Comparison of ENCODE assay signal across 21 cellular contexts in genomic region chr17:28544402-28545140, GRCh38. TPM values are rescaled to one million over a fixed set of nuclear protein-coding genes. Genes with fewer than 3 reads are reported as not detected.
DNase-seq lines count a peak whose midpoint lies in the region; ATAC-seq and TF ChIP-seq lines count a peak whose summit lies in the region.
"Had no signal": no experiment of that assay in that cellular context is flagged by ENCODE, and none has a peak within 500 bp of the region (broad histone marks: within the 10 kb centered on the region; RNA-seq: fewer than 3 reads in every experiment).

No MANE protein-coding gene starts in this region.

- H3K36me3 ChIP-seq in OCI-LY3 (replicated peaks; ENCODE audit: low read depth, low read length) (peaks cover 34% of the 10 kb centered on the region), esophagus squamous epithelium (peaks cover 0 to 17% (median 0%) of the 10 kb centered on the region in 3 donors)

- TF ChIP-seq CTCF in OCI-LY3 (IDR thresholded peaks at IDR 0.05; ENCODE audit: low read depth, low read length) (no peak), endothelial cell (IDR thresholded peaks at IDR 0.05; ENCODE audit: unreplicated experiment) (no peak), progenitor cell of endocrine pancreas (IDR thresholded peaks at IDR 0.05; ENCODE audit: unreplicated experiment) (no peak), esophagus squamous epithelium (IDR thresholded peaks at IDR 0.05) (no peak)

- H3K9ac ChIP-seq in OCI-LY3 (ENCODE audit: low read length) = no peak overlapping the region

- peaks cover 27% of the 10 kb centered on the region for H3K79me2 ChIP-seq in OCI-LY3 (ENCODE audit: low read length)

- H3K4me3 ChIP-seq in OCI-LY3 (ENCODE audit: low read length) (no peak overlapping the region), esophagus squamous epithelium (no peak overlapping the region)
- H3K4me3 ChIP-seq: GM12878 had no signal

- H3K9me3 ChIP-seq in OCI-LY3 (ENCODE audit: insufficient read depth, low read length) = no peaks in the 10 kb centered on the region
- H3K9me3 ChIP-seq in esophagus squamous epithelium = no peaks in the 10 kb centered on the region

- no peak overlapping the region for H3K4me2 ChIP-seq in OCI-LY3 (ENCODE audit: low read length)

- 72 to 81% methylated on average over 3 to 4 of the region's 4 CpGs for WGBS in esophagus squamous epithelium, 2 donors

- H3K9me3 Mint-ChIP-seq in endothelial cell (ENCODE audit: unreplicated experiment) (no peaks in the 10 kb centered on the region), progenitor cell of endocrine pancreas (ENCODE audit: low read depth) (no peaks in the 10 kb centered on the region)
- H3K9me3 Mint-ChIP-seq: HFFc6 had no signal

- no peak overlapping the region for H2AFZ ChIP-seq in OCI-LY3 (ENCODE audit: low read depth, low read length)

- no peaks in the 10 kb centered on the region for H4K20me1 ChIP-seq in OCI-LY3 (ENCODE audit: insufficient read depth, low read length)

- H3K27me3 ChIP-seq in OCI-LY3 (ENCODE audit: low read depth, low read length) (no peaks in the 10 kb centered on the region), esophagus squamous epithelium (no peaks in the 10 kb centered on the region)

- H3K27ac Mint-ChIP-seq in endothelial cell (ENCODE audit: unreplicated experiment) = no peak overlapping the region
- peak overlapping the region; percentile 54 for H3K27ac Mint-ChIP-seq in progenitor cell of endocrine pancreas
- H3K27ac Mint-ChIP-seq: HFFc6 had no signal

- H3K4me1 ChIP-seq in OCI-LY3 (ENCODE audit: low read length) (peaks cover 46% of the 10 kb centered on the region), esophagus squamous epithelium (peaks cover 0 to 26% (median 0%) of the 10 kb centered on the region in 3 donors)

- H3K36me3 Mint-ChIP-seq in endothelial cell (ENCODE audit: low read depth, unreplicated experiment) = no peaks in the 10 kb centered on the region
- H3K36me3 Mint-ChIP-seq in progenitor cell of endocrine pancreas (ENCODE audit: insufficient read depth) = peaks cover 1% of the 10 kb centered on the region

- peak overlapping the region; percentile 29 for H3K4me3 Mint-ChIP-seq in endothelial cell (ENCODE audit: unreplicated experiment)
- no peak overlapping the region for H3K4me3 Mint-ChIP-seq in progenitor cell of endocrine pancreas (ENCODE audit: low read depth)
- H3K4me3 Mint-ChIP-seq: HFFc6 had no signal

- H3K27me3 Mint-ChIP-seq in endothelial cell (ENCODE audit: unreplicated experiment) (no peaks in the 10 kb centered on the region), progenitor cell of endocrine pancreas (no peaks in the 10 kb centered on the region)

- no peak for ATAC-seq in HG03354 (IDR thresholded peaks at IDR 0.05; ENCODE audit: poor library complexity, severe bottlenecking, unreplicated experiment)
- ATAC-seq: PC-3 had no signal

- intact Hi-C loops in esophagus squamous epithelium (cut with DNase I) = no loop called here

- TF ChIP-seq POLR2A in esophagus squamous epithelium (IDR thresholded peaks at IDR 0.05) = no peak

- H3K4me1 Mint-ChIP-seq in endothelial cell (ENCODE audit: unreplicated experiment) (peaks cover 10% of the 10 kb centered on the region), progenitor cell of endocrine pancreas (ENCODE audit: low read depth) (peaks cover 2% of the 10 kb centered on the region)

- 0 out of 2 replicates have a peak overlapping the region, but pooled peaks have one; percentile 8 for H3K27ac ChIP-seq in OCI-LY3 (ENCODE audit: low read length)
- no peak overlapping the region for H3K27ac ChIP-seq in esophagus squamous epithelium
- H3K27ac ChIP-seq: C4-2B had no signal

- DNase-seq in ELF-1 (ENCODE audit: low read depth, low spot score) = peak; percentile 61
- no peak for DNase-seq in endothelial cell (ENCODE audit: low spot score)
- DNase-seq in progenitor cell of endocrine pancreas (ENCODE audit: low spot score, unreplicated experiment) = no peak
- DNase-seq in esophagus squamous epithelium (lab: John Stamatoyannopoulos, UW) = no peak
- DNase-seq in UCSD-AML1 (lab: John Stamatoyannopoulos, UW; ENCODE audit: unreplicated experiment) = no peak
- DNase-seq: GOT3, HFFc6, NCI-H1417 treated with DMSO at 0.1 percent for 48 hours, NCI-H1930, NCI-H226, NCI-H524, PC-3, RPMI8226, SHP77 treated with DMSO at 0.1 percent for 48 hours had no signal

RNA-seq across cellular contexts. Expression of gene UNC119, which starts 7.9 kb away (rescaled TPM):
- 47.2 TPM for total RNA-seq in endothelial cell (ENCODE audit: unreplicated experiment)
- 41.3 and 46.7 TPM in 2 replicates for total RNA-seq in progenitor cell of endocrine pancreas
- 10 to 100 TPM; 17.4 to 25.3 (median 21.1) TPM for total RNA-seq in esophagus squamous epithelium

RNA-seq across cellular contexts. Expression of gene PIGS, which starts 26.8 kb away (rescaled TPM):
- total RNA-seq in endothelial cell (ENCODE audit: unreplicated experiment) (53.6 TPM), progenitor cell of endocrine pancreas (65.0 and 68.2 TPM in 2 replicates), esophagus squamous epithelium (10 to 100 TPM; 31.7 to 66.7 (median 42.5) TPM)

RNA-seq across cellular contexts. Expression of gene ALDOC, which starts 32.1 kb away (rescaled TPM):
- 18.3 TPM for total RNA-seq in endothelial cell (ENCODE audit: unreplicated experiment)
- total RNA-seq in progenitor cell of endocrine pancreas = 4.8 and 5.6 TPM in 2 replicates
- total RNA-seq in esophagus squamous epithelium = 10 to 100 TPM; 27.0 to 57.0 (median 44.3) TPM

RNA-seq across cellular contexts. Expression of gene FOXN1, which starts 38.4 kb away (rescaled TPM):
- not detected for total RNA-seq in endothelial cell (ENCODE audit: unreplicated experiment)
- 0.07 TPM in 1 of 2 replicates, not detected in the other for total RNA-seq in progenitor cell of endocrine pancreas
- total RNA-seq in esophagus squamous epithelium = 10 to 100 TPM; 10.5 to 17.0 (median 14.8) TPM
- total RNA-seq: A673, GM12878, HFFc6, HT-29, M059J, PC-3 had no signal

RNA-seq across cellular contexts. Expression of gene SPAG5, which starts 54.3 kb away (rescaled TPM):
- total RNA-seq in endothelial cell (ENCODE audit: unreplicated experiment) (28.5 TPM), progenitor cell of endocrine pancreas (69.4 and 77.8 TPM in 2 replicates), esophagus squamous epithelium (10 to 100 TPM; 10.0 to 28.3 (median 16.2) TPM)
